In the genomic region with DNA sequence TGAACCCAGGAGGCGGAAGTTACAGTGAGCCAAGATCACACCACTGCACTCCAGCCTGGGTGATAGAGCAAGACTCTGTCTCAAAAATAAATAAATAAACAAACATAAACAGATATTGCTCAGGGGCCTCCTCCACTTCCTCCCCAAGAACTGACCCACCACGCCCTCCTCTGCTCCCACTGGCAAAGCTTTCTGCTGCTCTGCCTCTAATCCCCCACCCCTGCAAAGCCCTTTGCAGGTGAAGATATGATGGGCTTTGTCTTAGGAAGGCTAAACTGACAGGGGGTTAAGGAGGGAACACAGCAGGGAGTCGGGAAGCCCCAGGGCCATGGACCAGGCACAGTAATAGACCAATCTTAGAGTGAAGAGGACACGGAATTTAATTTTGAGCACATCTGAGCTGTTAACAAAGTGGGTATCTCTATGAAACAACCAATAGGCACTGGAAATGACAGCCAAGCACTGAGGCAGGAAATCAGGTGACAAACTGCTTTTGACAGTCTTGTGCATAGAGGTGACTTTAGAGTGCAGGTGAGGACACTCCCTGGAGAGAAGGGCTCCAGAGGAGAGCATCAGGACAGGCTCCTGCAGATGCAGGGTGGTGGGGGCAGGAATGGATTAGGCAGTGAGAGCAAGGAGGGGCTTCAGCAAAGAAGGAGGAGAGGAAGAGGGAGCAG, we compare ENCODE assay signal across 18 cellular contexts. TPM values are rescaled to one million over a fixed set of nuclear protein-coding genes. Genes with fewer than 3 reads are reported as not detected.
DNase-seq lines count a peak whose midpoint lies in the region; ATAC-seq and TF ChIP-seq lines count a peak whose summit lies in the region.
"Had no signal": no experiment of that assay in that cellular context is flagged by ENCODE, and none has a peak within 500 bp of the region (broad histone marks: within the 10 kb centered on the region; RNA-seq: fewer than 3 reads in every experiment).

No MANE protein-coding gene starts in this region.

- H3K4me2 ChIP-seq in PC-3 (ENCODE audit: low read length) = no peak overlapping the region
- H3K4me2 ChIP-seq: PC-9 had no signal

- no peak for ATAC-seq in PC-3
- ATAC-seq: CD8-positive, alpha-beta T cell; HepG2; SK-N-SH treated with all-trans-retinoic acid at 6 μM for 48 hours had no signal

- H3K4me1 ChIP-seq in spleen = peaks cover 0 to 42% (median 18%) of the 10 kb centered on the region in 6 donors
- H3K4me1 ChIP-seq in PC-3 (ENCODE audit: insufficient read depth, low read length) = no peaks in the 10 kb centered on the region

- H3K4me3 ChIP-seq in spleen (no peak overlapping the region), PC-3 (ENCODE audit: low read length) (no peak overlapping the region)
- H3K4me3 ChIP-seq: PC-9 had no signal

- no peak overlapping the region for H2AFZ ChIP-seq in PC-3 (ENCODE audit: low read length)
- H2AFZ ChIP-seq: PC-9 had no signal

- no peaks in the 10 kb centered on the region for H3K9me3 Mint-ChIP-seq in activated naive CD4-positive, alpha-beta T cell treated with anti-CD3 and anti-CD28 coated beads for 36 hours
- H3K9me3 Mint-ChIP-seq in dendritic cell treated with granulocyte-macrophage colony-stimulating factor and Interleukin-4, amounts not matched to agents 40 ng/mL and 50 ng/mL, for 4 days = no peaks in the 10 kb centered on the region
- H3K9me3 Mint-ChIP-seq: CD8-positive, alpha-beta T cell; H9 had no signal

- peak; percentile 15 for DNase-seq in activated naive CD4-positive, alpha-beta T cell treated with anti-CD3 and anti-CD28 coated beads for 36 hours
- DNase-seq in activated naive CD4-positive, alpha-beta T cell treated with anti-CD3 and anti-CD28 coated beads, Interleukin-2, amount 50 U/mL, for 16 hours = no peak
- DNase-seq in NCI-H187 treated with DMSO at 0.1 percent for 48 hours (lab: John Stamatoyannopoulos, UW) = peak; percentile 18
- peak; percentile 51 for DNase-seq in spleen
- no peak for DNase-seq in H4 (ENCODE audit: low spot score)
- DNase-seq in NAMALWA (ENCODE audit: low spot score) = no peak
- DNase-seq in PC-3 = no peak
- DNase-seq: CD8-positive, alpha-beta T cell; EL; H9; NCI-H2029; NCI-H526 treated with DMSO at 0.1 percent for 48 hours; PC-9; Right ventricle myocardium superior had no signal

- H3K9ac ChIP-seq in PC-3 (ENCODE audit: low read length) = no peak overlapping the region

- POLR2A ChIA-PET in PC-3 (lab: Charles Lee; ENCODE audit: unreplicated experiment) = no interaction called here

- peak overlapping the region; percentile 5 for H3K27ac Mint-ChIP-seq in activated naive CD4-positive, alpha-beta T cell treated with anti-CD3 and anti-CD28 coated beads for 36 hours
- peak overlapping the region; percentile 69 for H3K27ac Mint-ChIP-seq in dendritic cell treated with granulocyte-macrophage colony-stimulating factor and Interleukin-4, amounts not matched to agents 40 ng/mL and 50 ng/mL, for 4 days
- H3K27ac Mint-ChIP-seq: CD8-positive, alpha-beta T cell; H9 had no signal

- BruUV-seq in PC-3 (replicated peaks; lab: Mats Ljungman, UMichigan) = no TSS peak

- H3K36me3 ChIP-seq in spleen = no peaks in the 10 kb centered on the region
- no peaks in the 10 kb centered on the region for H3K36me3 ChIP-seq in PC-3 (ENCODE audit: low read depth, low read length)

- H3K4me1 Mint-ChIP-seq in activated naive CD4-positive, alpha-beta T cell treated with anti-CD3 and anti-CD28 coated beads for 36 hours (ENCODE audit: low read depth) = peaks cover 20% of the 10 kb centered on the region
- H3K4me1 Mint-ChIP-seq in dendritic cell treated with granulocyte-macrophage colony-stimulating factor and Interleukin-4, amounts not matched to agents 40 ng/mL and 50 ng/mL, for 4 days (ENCODE audit: low read depth) = peaks cover 76% of the 10 kb centered on the region

- no peaks in the 10 kb centered on the region for H3K79me2 ChIP-seq in PC-3 (ENCODE audit: low read length)

- no peak for TF ChIP-seq CTCF in spleen (IDR thresholded peaks at IDR 0.05 in 8 of 11, conservative IDR thresholded peaks at IDR 0.05 in 3 of 11)
- TF ChIP-seq CTCF in PC-3 (conservative IDR thresholded peaks at IDR 0.05; ENCODE audit: low read depth, low read length) = no peak

- H3K27me3 Mint-ChIP-seq in activated naive CD4-positive, alpha-beta T cell treated with anti-CD3 and anti-CD28 coated beads for 36 hours (ENCODE audit: low read depth) = peaks cover 4% of the 10 kb centered on the region
- H3K27me3 Mint-ChIP-seq in dendritic cell treated with granulocyte-macrophage colony-stimulating factor and Interleukin-4, amounts not matched to agents 40 ng/mL and 50 ng/mL, for 4 days = peaks cover 23% of the 10 kb centered on the region

- 56 to 77% (median 70%) methylated on average over 4 of the region's 4 CpGs for WGBS in spleen, 5 donors

- no peaks in the 10 kb centered on the region for H3F3A ChIP-seq in PC-3 (ENCODE audit: low read length, unreplicated experiment)

- no peak overlapping the region for H3K4me3 Mint-ChIP-seq in activated naive CD4-positive, alpha-beta T cell treated with anti-CD3 and anti-CD28 coated beads for 36 hours
- peak overlapping the region; percentile 5 for H3K4me3 Mint-ChIP-seq in dendritic cell treated with granulocyte-macrophage colony-stimulating factor and Interleukin-4, amounts not matched to agents 40 ng/mL and 50 ng/mL, for 4 days
- H3K4me3 Mint-ChIP-seq: CD8-positive, alpha-beta T cell; H9 had no signal

- H3K27ac ChIP-seq in spleen (peak overlapping the region in 2 of 8 donors; percentile 72 to 79), PC-3 (ENCODE audit: low read length) (no peak overlapping the region)
- H3K27ac ChIP-seq: PC-9 had no signal

- CTCF ChIA-PET in activated naive CD4-positive, alpha-beta T cell treated with anti-CD3 and anti-CD28 coated beads for 36 hours (lab: Charles Lee) = no interaction called here
- CTCF ChIA-PET in PC-3 (lab: Charles Lee) = no interaction called here

- no peak for TF ChIP-seq POLR2A in spleen (IDR thresholded peaks at IDR 0.05)

- H3K9me3 ChIP-seq in spleen (no peaks in the 10 kb centered on the region), PC-3 (ENCODE audit: low read length) (no peaks in the 10 kb centered on the region)

- H4K20me1 ChIP-seq in PC-3 (ENCODE audit: low read length) = no peaks in the 10 kb centered on the region

- peaks cover 0 to 44% (median 3%) of the 10 kb centered on the region in 7 donors for H3K27me3 ChIP-seq in spleen (replicated peaks in 1 of 7)
- H3K27me3 ChIP-seq in PC-3 (ENCODE audit: low read length) = peaks cover 71% of the 10 kb centered on the region

- H3K9me2 ChIP-seq in PC-3 (replicated peaks; ENCODE audit: low read length) = no peaks in the 10 kb centered on the region

- intact Hi-C loops in activated naive CD4-positive, alpha-beta T cell treated with anti-CD3 and anti-CD28 coated beads for 36 hours (cut with micrococcal nuclease) = no loop called here
- intact Hi-C loops in dendritic cell treated with granulocyte-macrophage colony-stimulating factor and Interleukin-4, amounts not matched to agents 40 ng/mL and 50 ng/mL, for 4 days (cut with micrococcal nuclease) = loop anchor here (1.0 kb wide), 1 partner anchor 32 kb away; no protein-coding TSS in a partner anchor
- intact Hi-C loops in spleen (cut with DNase I; ENCODE audit: low total_unique reads) (no loop called here), PC-3 (cut with micrococcal nuclease) (no loop called here)

- H3K36me3 Mint-ChIP-seq in activated naive CD4-positive, alpha-beta T cell treated with anti-CD3 and anti-CD28 coated beads for 36 hours (ENCODE audit: low read depth) = no peaks in the 10 kb centered on the region
- H3K36me3 Mint-ChIP-seq in dendritic cell treated with granulocyte-macrophage colony-stimulating factor and Interleukin-4, amounts not matched to agents 40 ng/mL and 50 ng/mL, for 4 days (ENCODE audit: low read depth) = no peaks in the 10 kb centered on the region
- H3K36me3 Mint-ChIP-seq: CD8-positive, alpha-beta T cell had no signal

RNA-seq across cellular contexts. Expression of gene CD300LD, which starts 6.4 kb away (rescaled TPM):
- total RNA-seq in activated naive CD4-positive, alpha-beta T cell treated with anti-CD3 and anti-CD28 coated beads for 36 hours = not detected
- total RNA-seq in spleen (1 to 10 TPM in 1 of 7 donors, not detected in 6; 1.4 TPM), PC-3 (2014; rRNA removed) (not detected in 2 replicates)
- polyA plus RNA-seq in spleen = under 1 TPM in 1 of 3 donors, not detected in 2; 0.06 TPM
- total RNA-seq in H4 (2014; rRNA removed; shearing (Covaris generic)) = not detected in 2 replicates
- total RNA-seq: A673; CD8-positive, alpha-beta T cell; H9; HepG2; PC-9; Right ventricle myocardium superior had no signal
- polyA plus RNA-seq: HepG2 had no signal

RNA-seq across cellular contexts. Expression of gene CD300E, which starts 25.1 kb away (rescaled TPM):
- total RNA-seq in activated naive CD4-positive, alpha-beta T cell treated with anti-CD3 and anti-CD28 coated beads for 36 hours = not detected
- 10 to 100 TPM in 3 of 7 donors, 1 to 10 TPM in 4; 1.7 to 20.3 (median 6.4) TPM for total RNA-seq in spleen
- 1 to 10 TPM in 2 of 3 donors, under 1 TPM in 1; 0.99 to 5.3 (median 3.0) TPM for polyA plus RNA-seq in spleen
- total RNA-seq in H4 (2014; rRNA removed; shearing (Covaris generic)) = not detected in 2 replicates
- not detected in 2 replicates for total RNA-seq in PC-3 (2014; rRNA removed)
- total RNA-seq: A673, H9, HepG2, PC-9 had no signal
- polyA plus RNA-seq: HepG2 had no signal

RNA-seq across cellular contexts. Expression of gene CD300H, which starts 31.2 kb away (rescaled TPM):
- not detected for total RNA-seq in activated naive CD4-positive, alpha-beta T cell treated with anti-CD3 and anti-CD28 coated beads for 36 hours
- total RNA-seq in spleen = 10 to 100 TPM in 1 of 7 donors, 1 to 10 TPM in 4, not detected in 2; 1.8 to 20.0 (median 3.7) TPM
- 1 to 10 TPM; 1.5 to 4.8 (median 4.1) TPM for polyA plus RNA-seq in spleen
- total RNA-seq in H4 (2014; rRNA removed; shearing (Covaris generic)) = 0.78 TPM in 1 of 2 replicates, not detected in the other
- not detected in 2 replicates for total RNA-seq in PC-3 (2014; rRNA removed)
- total RNA-seq: A673; CD8-positive, alpha-beta T cell; H9; HepG2; PC-9; Right ventricle myocardium superior had no signal
- polyA plus RNA-seq: HepG2 had no signal

RNA-seq across cellular contexts. Expression of gene CD300C, which starts 52.6 kb away (rescaled TPM):
- total RNA-seq in activated naive CD4-positive, alpha-beta T cell treated with anti-CD3 and anti-CD28 coated beads for 36 hours = not detected
- total RNA-seq in spleen (10 to 100 TPM in 2 of 7 donors, 1 to 10 TPM in 5; 4.3 to 10.3 (median 6.0) TPM), PC-3 (2014; rRNA removed) (not detected in 2 replicates)
- 1 to 10 TPM in 2 of 3 donors, under 1 TPM in 1; 0.96 to 1.2 (median 1.0) TPM for polyA plus RNA-seq in spleen
- 0.37 and 0.45 TPM in 2 replicates for total RNA-seq in H4 (2014; rRNA removed; shearing (Covaris generic))
- total RNA-seq: A673; CD8-positive, alpha-beta T cell; H9; HepG2; PC-9 had no signal
- polyA plus RNA-seq: HepG2 had no signal

Comparison
In these comparisons a context has a peak if more than half of its experiments do, and no peak if none do; other contexts are left out.
1. DNase-seq: peak in activated naive CD4-positive, alpha-beta T cell treated with anti-CD3 and anti-CD28 coated beads for 36 hours (single experiment), NCI-H187 treated with DMSO at 0.1 percent for 48 hours (single experiment) and spleen (single experiment); none in activated naive CD4-positive, alpha-beta T cell treated with anti-CD3 and anti-CD28 coated beads, Interleukin-2, amount 50 U/mL, for 16 hours (single experiment), H4 (single experiment), NAMALWA (single experiment) and PC-3 (single experiment).